In genomic region chr14:33941727-33942126, GRCh38 we compare ENCODE assay signal across 32 cellular contexts. TPM values are rescaled to one million over a fixed set of nuclear protein-coding genes. Genes with fewer than 3 reads are reported as not detected.
DNase-seq lines count a peak whose midpoint lies in the region; ATAC-seq, FAIRE-seq and TF ChIP-seq lines count a peak whose summit lies in the region.
"Had no signal": no experiment of that assay in that cellular context is flagged by ENCODE, and none has a peak within 500 bp of the region (broad histone marks: within the 10 kb centered on the region; RNA-seq: fewer than 3 reads in every experiment).

No MANE protein-coding gene starts in this region.

- H3K9ac ChIP-seq in H9 (ENCODE audit: extremely low read depth, insufficient read length, low read length) (no peak overlapping the region), GM12878 (ENCODE audit: control insufficient read depth, insufficient read depth, low read length) (no peak overlapping the region)
- H3K9ac ChIP-seq: GM23248 had no signal

- POLR2A ChIA-PET in GM12878 (lab: Charles Lee) = interaction anchor here (0.5 to 1.1 kb wide), 11 partner anchors 8 to 281 kb away, joined by 3 to 7 read pairs (median 3); partner anchors contain the start of gene EGLN3

- TF ChIP-seq POLR2A in GM12878 (IDR thresholded peaks at IDR 0.05; ENCODE audit: low read depth, low read length) (no peak), erythroblast (IDR thresholded peaks at IDR 0.05; ENCODE audit: low read length) (no peak)

- H3K79me1 ChIP-seq in H9 (ENCODE audit: insufficient read depth, low read depth, low read length, poor library complexity, severe bottlenecking) = no peaks in the 10 kb centered on the region

- no peak overlapping the region for H3K18ac ChIP-seq in H9 (ENCODE audit: insufficient read length, low read depth, low read length)

- no peaks in the 10 kb centered on the region for H3K9me3 ChIP-seq in H9 (ENCODE audit: control insufficient read depth, low read depth, low read length)
- peaks cover 1% of the 10 kb centered on the region; the same call in 1 of the 3 replicates for H3K9me3 ChIP-seq in GM12878 (replicated peaks; ENCODE audit: control insufficient read depth, insufficient read depth, low read length)
- H3K9me3 ChIP-seq: BE2C, esophagus squamous epithelium, Peyer's patch had no signal

- H3K23me2 ChIP-seq in H9 (ENCODE audit: insufficient read length, low read depth, low read length, poor library complexity, severe bottlenecking) = no peaks in the 10 kb centered on the region

- no TSS peak for BruUV-seq in GM12878 (replicated peaks; lab: Mats Ljungman, UMichigan)

- H3T11ph ChIP-seq in H9 (ENCODE audit: low read length) = no peak overlapping the region

- peak; percentile 29 for DNase-seq in Caki2 (ENCODE audit: low read depth)
- no peak for DNase-seq in H9
- no peak for DNase-seq in GM12878 (ENCODE audit: low read depth, low spot score)
- DNase-seq in mesothelial cell of epicardium (ENCODE audit: low spot score in 2 of 2, unreplicated experiment in 2 of 2) = no peak
- no peak for DNase-seq in foreskin keratinocyte
- no peak for DNase-seq in COLO829 (ENCODE audit: low spot score)
- no peak for DNase-seq in NCI-H1436 (lab: John Stamatoyannopoulos, UW)
- DNase-seq in erythroblast (lab: John Stamatoyannopoulos, UW) = no peak
- DNase-seq: activated CD4-positive, CD25-positive, alpha-beta regulatory T cell treated with anti-CD3 and anti-CD28 coated beads, Interleukin-2, amount 50 U/mL, for 72 hours; activated CD8-positive, alpha-beta T cell treated with anti-CD3 and anti-CD28 coated beads for 36 hours; BE2C; effector memory CD4-positive, alpha-beta T cell; esophagus squamous epithelium; GF-D8; GM23248; hypothalamus; immature natural killer cell; IMR-90; midbrain; naive thymus-derived CD8-positive, alpha-beta T cell; NCI-H1092; NCI-H2029; NCI-H2227 treated with DMSO at 0.1 percent for 48 hours; Peyer's patch; retina; stimulated activated CD4-positive, alpha-beta T cell treated with anti-CD3 and anti-CD28 coated beads, Interleukin-2, amount 100 ng/mL, for 24 hours; SW 1271 had no signal

- in situ Hi-C loops in Caki2 (cut with HindIII; ENCODE audit: low pct_unique_long_range_greater_than_20kb, low sequenced_read_pairs) = no loop called here
- in situ Hi-C loops in GM12878 (cut with MboI) = no loop called here

- intact Hi-C loops in GM12878 (cut with micrococcal nuclease; ENCODE audit: unreplicated experiment) = no loop called here

- H2AK5ac ChIP-seq in H9 (ENCODE audit: insufficient read length, low read length) = no peak overlapping the region

- no peak overlapping the region for H3K23ac ChIP-seq in H9 (ENCODE audit: insufficient read length, low read depth, low read length)

- TF ChIP-seq CTCF in H9 (conservative IDR thresholded peaks at IDR 0.05) (peak; percentile 26; the same call in 2 of the 3 replicates), GM12878 (IDR thresholded peaks at IDR 0.05 in 2 of 3, conservative IDR thresholded peaks at IDR 0.05 in 1 of 3; ENCODE audit: control insufficient read depth in 2 of 3, extremely low read depth in 1 of 3, insufficient read depth in 1 of 3, low read depth in 3 of 3, low read length in 3 of 3) (no peak; a peak in 1 of 6 replicates), mesothelial cell of epicardium (IDR thresholded peaks at IDR 0.05; ENCODE audit: unreplicated experiment) (no peak), foreskin keratinocyte (conservative IDR thresholded peaks at IDR 0.05) (no peak)

- no peak for TF ChIP-seq RAD21 in GM12878 (IDR thresholded peaks at IDR 0.05; ENCODE audit: insufficient read depth, low read depth, low read length)

- peaks cover 68 to 83% of the 10 kb centered on the region in 2 experiments for H3K4me1 Mint-ChIP-seq in H9
- H3K4me1 Mint-ChIP-seq in mesothelial cell of epicardium = peaks cover 47% of the 10 kb centered on the region
- H3K4me1 Mint-ChIP-seq: immature natural killer cell had no signal

- H3K4me1 ChIP-seq in H9 (ENCODE audit: insufficient read depth, low read length) = peaks cover 17% of the 10 kb centered on the region; the same call in 1 of the 2 replicates
- no peaks in the 10 kb centered on the region for H3K4me1 ChIP-seq in GM12878 (ENCODE audit: control insufficient read depth, insufficient read depth, low read length)
- no peaks in the 10 kb centered on the region for H3K4me1 ChIP-seq in foreskin keratinocyte

- no peaks in the 10 kb centered on the region for H4K20me1 ChIP-seq in H9 (ENCODE audit: control insufficient read depth, insufficient read depth, insufficient read length)
- no peaks in the 10 kb centered on the region for H4K20me1 ChIP-seq in GM12878 (ENCODE audit: control insufficient read depth, insufficient read depth)

- H3K27me3 ChIP-seq in H9 (ENCODE audit: insufficient read depth, low read length) (no peaks in the 10 kb centered on the region), GM12878 (replicated peaks in 1 of 2; ENCODE audit: control insufficient read depth in 2 of 2, insufficient read depth in 2 of 2, low read length in 1 of 2) (no peaks in the 10 kb centered on the region), foreskin keratinocyte (peaks cover 3% of the 10 kb centered on the region)
- H3K27me3 ChIP-seq: BE2C, esophagus squamous epithelium, Peyer's patch had no signal

- H4K8ac ChIP-seq in H9 (replicated peaks; ENCODE audit: insufficient read length, low read depth, low read length) = no peak overlapping the region

- H3K27ac Mint-ChIP-seq in H9 (peak overlapping the region; percentile 1 to 45 (median 24); a peak in 4 of 7 replicates), mesothelial cell of epicardium (peak overlapping the region; percentile 33)
- H3K27ac Mint-ChIP-seq: activated CD8-positive, alpha-beta T cell treated with anti-CD3 and anti-CD28 coated beads for 36 hours; activated naive CD8-positive, alpha-beta T cell; activated T-helper 2 cell treated with anti-CD3 and anti-CD28 coated beads, Interferon-gamma antibody, Interleukin-2, Interleukin-4, amounts not matched to agents 10 μg/mL and 5 μg/mL and 100 μg/mL, durations not matched to agents 14 hours and 24 hours and 36 hours; immature natural killer cell; naive thymus-derived CD8-positive, alpha-beta T cell had no signal

- no peaks in the 10 kb centered on the region for H3K36me3 ChIP-seq in GM12878 (ENCODE audit: control insufficient read depth in 2 of 2, insufficient read depth in 2 of 2, low read length in 1 of 2)
- H3K36me3 ChIP-seq: esophagus squamous epithelium, Peyer's patch had no signal

- no peak for TF ChIP-seq EP300 in GM12878 (IDR thresholded peaks at IDR 0.05; ENCODE audit: borderline replicate concordance in 1 of 2, control insufficient read depth in 1 of 2, low read depth in 2 of 2, low read length in 2 of 2)

- H3K79me2 ChIP-seq in H9 (ENCODE audit: insufficient read depth, low read length) (peaks cover 7% of the 10 kb centered on the region; the same call in 1 of the 2 replicates), GM12878 (ENCODE audit: control insufficient read depth, insufficient read depth, low read length) (peaks cover 3% of the 10 kb centered on the region)

- no peak overlapping the region for H2BK5ac ChIP-seq in H9 (ENCODE audit: insufficient read length, low read length)

- SMC1A ChIA-PET in GM12878 (lab: Charles Lee; ENCODE audit: uncharacterized antibody, unreplicated experiment) = interaction anchor here (0.7 to 9.0 kb wide), 23 partner anchors 9 to 287 kb away, joined by 3 to 184 read pairs (median 4); partner anchors contain the start of gene EGLN3

- H3K4me2 ChIP-seq in H9 (ENCODE audit: insufficient read depth, insufficient read length, low read length) (no peak overlapping the region), GM12878 (ENCODE audit: control insufficient read depth, insufficient read depth) (no peak overlapping the region)

- no peak overlapping the region for H2BK120ac ChIP-seq in H9 (ENCODE audit: low read depth, low read length, poor library complexity, severe bottlenecking)

- H3K36me3 Mint-ChIP-seq in H9 (ENCODE audit: insufficient read depth in 1 of 3, low read depth in 3 of 3) = peaks cover 6 to 24% (median 7%) of the 10 kb centered on the region in 3 experiments; a peak in 5 of 7 replicates
- H3K36me3 Mint-ChIP-seq in mesothelial cell of epicardium = no peaks in the 10 kb centered on the region
- H3K36me3 Mint-ChIP-seq: activated naive CD8-positive, alpha-beta T cell; naive thymus-derived CD8-positive, alpha-beta T cell had no signal

- ATAC-seq in GM12878 (no peak), foreskin keratinocyte (no peak)
- ATAC-seq: activated CD8-positive, alpha-beta T cell treated with anti-CD3 and anti-CD28 coated beads for 36 hours; left lobe of liver; naive thymus-derived CD8-positive, alpha-beta T cell had no signal

- no peak overlapping the region for H3K4ac ChIP-seq in H9 (ENCODE audit: low read depth, low read length)

- no peak overlapping the region for H4K91ac ChIP-seq in H9 (ENCODE audit: insufficient read length, low read depth, low read length)

- H3K4me3 ChIP-seq in GM12878 = no peak overlapping the region
- H3K4me3 ChIP-seq: esophagus squamous epithelium, GM23248, Peyer's patch had no signal

- no peak overlapping the region for H2BK15ac ChIP-seq in H9 (ENCODE audit: low read depth, low read length)

- no peak overlapping the region for H3K56ac ChIP-seq in H9 (ENCODE audit: insufficient read length, low read depth, low read length)

- H2AFZ ChIP-seq in H9 (ENCODE audit: low read length) (no peak overlapping the region), GM12878 (ENCODE audit: control insufficient read depth, low read depth, low read length) (no peak overlapping the region)
- H2AFZ ChIP-seq: GM23248 had no signal

- CTCF ChIA-PET in GM12878 (lab: Yijun Ruan, JAX) = interaction anchor here (0.6 to 9.1 kb wide), 17 partner anchors 8 to 1136 kb away, joined by 3 to 176 read pairs (median 4); no protein-coding TSS in a partner anchor

- H3K9me3 Mint-ChIP-seq in H9 (no peaks in the 10 kb centered on the region), mesothelial cell of epicardium (no peaks in the 10 kb centered on the region)
- H3K9me3 Mint-ChIP-seq: activated CD8-positive, alpha-beta T cell treated with anti-CD3 and anti-CD28 coated beads for 36 hours; activated T-helper 2 cell treated with anti-CD3 and anti-CD28 coated beads, Interferon-gamma antibody, Interleukin-2, Interleukin-4, amounts not matched to agents 10 μg/mL and 5 μg/mL and 100 μg/mL, durations not matched to agents 14 hours and 24 hours and 36 hours; naive thymus-derived CD8-positive, alpha-beta T cell had no signal

- H3K4me3 Mint-ChIP-seq in H9 (no peak overlapping the region), mesothelial cell of epicardium (no peak overlapping the region)
- H3K4me3 Mint-ChIP-seq: activated CD8-positive, alpha-beta T cell treated with anti-CD3 and anti-CD28 coated beads for 36 hours; activated naive CD8-positive, alpha-beta T cell; immature natural killer cell; naive thymus-derived CD8-positive, alpha-beta T cell had no signal

- FAIRE-seq in GM12878 (lab: Jason Lieb, UNC) = no peak
- FAIRE-seq: colon, frontal cortex had no signal

- H4K5ac ChIP-seq in H9 (ENCODE audit: insufficient read length, low read depth, low read length) = no peak overlapping the region

- no peak overlapping the region for H2BK12ac ChIP-seq in H9 (ENCODE audit: insufficient read length, low read depth, low read length)

- WGBS in H9 (ENCODE audit: extremely low coverage, insufficient read length, low lambda C conversion rate) = no CpG with 5 or more reads among the region's 3 CpGs
- 4% methylated on average over 3 of the region's 3 CpGs for WGBS in GM12878 (ENCODE audit: insufficient coverage, insufficient replicate concordance, low lambda C conversion rate, missing lambda C conversion rate)

- no peaks in the 10 kb centered on the region for H3K27me3 Mint-ChIP-seq in H9 (ENCODE audit: low read depth)
- peaks cover 1% of the 10 kb centered on the region for H3K27me3 Mint-ChIP-seq in mesothelial cell of epicardium (ENCODE audit: low read depth)

- H3K27ac ChIP-seq in H9 (ENCODE audit: insufficient read length, low read depth, low read length) = no peak overlapping the region
- no peak overlapping the region for H3K27ac ChIP-seq in GM12878 (ENCODE audit: control insufficient read depth, insufficient read depth)
- H3K27ac ChIP-seq in foreskin keratinocyte = no peak overlapping the region
- H3K27ac ChIP-seq: esophagus squamous epithelium, GM23248 had no signal

- no peak overlapping the region for H2BK20ac ChIP-seq in H9 (ENCODE audit: low read depth, low read length, poor library complexity, severe bottlenecking)

- RAD21 ChIA-PET in GM12878 (lab: Charles Lee; ENCODE audit: unreplicated experiment) = interaction anchor here (0.6 to 8.5 kb wide), 19 partner anchors 8 to 156 kb away, joined by 3 to 168 read pairs (median 4); no protein-coding TSS in a partner anchor

- no peak overlapping the region for H3K14ac ChIP-seq in H9 (ENCODE audit: insufficient read depth, low read length)

RNA-seq across cellular contexts. Expression of gene EGLN3, which starts 9.1 kb away (rescaled TPM):
- total RNA-seq in Caki2 (2014; rRNA removed; shearing (Covaris generic); ENCODE audit: low replicate concordance) = 79.5 and 82.0 TPM in 2 replicates
- total RNA-seq in H9 (2021) (19.8 and 24.7 TPM in 2 replicates), GM12878 (2014; rRNA removed) (2.1 and 2.7 TPM in 2 replicates), GM12878 (2014; rRNA removed; fragmentation: Illumina TruSeq; extraction: Trizol) (1.6 and 2.4 TPM in 2 replicates), GM12878 (2021) (1.7 and 3.0 TPM in 2 replicates), mesothelial cell of epicardium (8.3 to 10.5 TPM (median 9.6 TPM) in 3 replicates), foreskin keratinocyte (0.20 and 0.46 TPM in 2 replicates)
- 20.3 and 22.4 TPM in 2 replicates for total RNA-seq in GM12878 (2013; cell fraction: nucleolus; rRNA removed)
- polyA plus RNA-seq in GM12878 (2011; ENCODE audit: low read depth) = 28.3 TPM
- polyA plus RNA-seq in GM12878 (2011; rRNA removed) (8.1 and 10.7 TPM in 2 replicates), GM12878 (2014; fragmentation: Illumina TruSeq; extraction: Trizol) (1.8 and 2.5 TPM in 2 replicates), GM12878 (2014; fragmentation: Nextera tagmentation; extraction: Ambion mirVana) (1 to 10 TPM; 1.4 to 2.1 TPM), GM12878 (2014; rRNA removed) (0.71 and 2.0 TPM in 2 replicates), GM12878 (2016; fragmentation: Nextera tagmentation; extraction: Ambion mirVana) (under 1 TPM; 0.42 to 0.84 TPM), foreskin keratinocyte (0.31 and 0.32 TPM in 2 replicates)
- 3.8 and 5.6 TPM in 2 replicates for polyA plus RNA-seq in GM12878 (2011; cell fraction: cytosol; rRNA removed)
- polyA plus RNA-seq in GM12878 (2011; cell fraction: nucleus; rRNA removed) = 5.5 and 9.4 TPM in 2 replicates
- 9.3 and 15.9 TPM in 2 replicates for polyA plus RNA-seq in GM12878 (2012)
- polyA minus RNA-seq in GM12878 (2011; rRNA and poly(A)+ RNA removed) = 6.3 and 8.6 TPM in 2 replicates
- polyA minus RNA-seq in GM12878 (2011; cell fraction: cytosol; rRNA and poly(A)+ RNA removed) = 2.7 and 3.3 TPM in 2 replicates
- 4.4 and 7.5 TPM in 2 replicates for polyA minus RNA-seq in GM12878 (2011; cell fraction: nucleus; rRNA and poly(A)+ RNA removed)
